In the genomic region with DNA sequence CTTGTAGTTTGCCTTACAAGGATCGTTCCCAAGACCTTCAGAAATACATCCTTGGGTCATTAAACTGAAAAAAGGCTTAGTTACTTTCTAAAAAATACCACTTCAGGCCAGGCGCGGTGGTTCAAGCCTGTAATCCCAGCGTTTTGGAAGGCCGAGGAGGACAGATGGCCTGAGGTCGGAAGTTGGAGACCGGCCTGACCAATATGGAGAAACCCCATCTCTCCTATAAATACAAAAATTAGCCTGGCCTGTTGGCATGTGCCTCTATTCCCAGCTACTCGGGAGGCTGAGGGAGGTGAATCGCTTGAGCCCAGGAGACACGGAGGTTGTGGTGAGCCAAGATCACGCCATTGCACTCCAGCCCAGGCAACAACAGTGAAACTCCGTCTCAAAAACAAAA, we compare ENCODE assay signal across 26 cellular contexts.
"Had no signal": no experiment of that assay in that cellular context is flagged by ENCODE, and none has a peak within 500 bp of the region (broad histone marks: within the 10 kb centered on the region; RNA-seq: fewer than 3 reads in every experiment).

No MANE protein-coding gene starts in this region.

- H3K4me3 Mint-ChIP-seq: dendritic cell treated with granulocyte-macrophage colony-stimulating factor and Interleukin-4, amounts not matched to agents 40 ng/mL and 50 ng/mL, for 4 days; effector memory CD8-positive, alpha-beta T cell; endodermal cell had no signal

- H3K4me2 ChIP-seq: hepatocyte had no signal

- H3K27me3 Mint-ChIP-seq: dendritic cell treated with granulocyte-macrophage colony-stimulating factor and Interleukin-4, amounts not matched to agents 40 ng/mL and 50 ng/mL, for 4 days; effector memory CD8-positive, alpha-beta T cell had no signal

- H2AFZ ChIP-seq: hepatocyte had no signal

- H3K27ac ChIP-seq: colonic mucosa, coronary artery, epithelial cell of prostate, esophagus muscularis mucosa, esophagus squamous epithelium, foreskin keratinocyte, gastrocnemius medialis, gastroesophageal sphincter, heart left ventricle, heart right ventricle, hepatocyte had no signal

- ATAC-seq: effector memory CD8-positive, alpha-beta T cell; esophagus mucosa; foreskin keratinocyte; gastrocnemius medialis; gastroesophageal sphincter; heart left ventricle; heart right ventricle had no signal

- H3K27me3 ChIP-seq: colonic mucosa, dorsolateral prefrontal cortex, esophagus muscularis mucosa, esophagus squamous epithelium, foreskin keratinocyte, gastrocnemius medialis, gastroesophageal sphincter, heart left ventricle, heart right ventricle, hepatocyte had no signal

- H3K27ac Mint-ChIP-seq: dendritic cell treated with granulocyte-macrophage colony-stimulating factor and Interleukin-4, amounts not matched to agents 40 ng/mL and 50 ng/mL, for 4 days; effector memory CD8-positive, alpha-beta T cell; endodermal cell had no signal

- H3K4me3 ChIP-seq: colonic mucosa, coronary artery, dorsolateral prefrontal cortex, esophagus muscularis mucosa, esophagus squamous epithelium, gastrocnemius medialis, gastroesophageal sphincter, heart left ventricle, heart right ventricle, hepatocyte had no signal

- H3K9me3 ChIP-seq: colonic mucosa, esophagus muscularis mucosa, esophagus squamous epithelium, gastrocnemius medialis, gastroesophageal sphincter, heart left ventricle, heart right ventricle had no signal

- H3K36me3 ChIP-seq: colonic mucosa, esophagus muscularis mucosa, esophagus squamous epithelium, gastrocnemius medialis, gastroesophageal sphincter, heart left ventricle, heart right ventricle had no signal

- DNase-seq: colonic mucosa; cortex of kidney; dermis blood vessel endothelial cell; effector CD4-positive, alpha-beta T cell; effector CD8-positive, alpha-beta T cell; effector memory CD4-positive, alpha-beta T cell; effector memory CD8-positive, alpha-beta T cell; endodermal cell; erythroblast; esophagus squamous epithelium; foreskin fibroblast; foreskin keratinocyte; foreskin melanocyte; gastrocnemius medialis; glutamatergic neuron; head of caudate nucleus; heart left ventricle; heart right ventricle had no signal

- H3K9me3 Mint-ChIP-seq: effector memory CD8-positive, alpha-beta T cell; endodermal cell had no signal

- H3K4me1 ChIP-seq: colonic mucosa, foreskin keratinocyte, gastrocnemius medialis had no signal
